In the genomic region with DNA sequence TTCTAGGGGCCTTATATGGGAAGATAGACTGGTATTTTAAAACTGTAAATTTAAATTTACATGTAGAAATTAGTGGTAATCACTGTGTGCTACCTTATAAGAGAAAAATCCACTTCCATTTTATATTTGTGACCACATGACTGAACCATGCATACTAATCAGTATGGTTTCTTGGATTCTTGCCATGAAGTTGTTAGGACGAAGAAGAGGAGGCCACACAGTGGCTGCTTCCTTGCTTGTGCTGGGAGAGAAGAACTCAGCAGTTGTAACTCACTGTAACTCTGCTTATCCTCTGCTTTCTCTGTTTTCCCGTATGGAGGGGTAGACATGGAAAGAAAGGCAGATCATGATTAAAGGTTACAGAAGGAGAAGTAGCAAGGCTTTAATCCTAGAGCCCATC, we compare ENCODE assay signal across 15 cellular contexts. TPM values are rescaled to one million over a fixed set of nuclear protein-coding genes. Genes with fewer than 3 reads are reported as not detected.
DNase-seq lines count a peak whose midpoint lies in the region; ATAC-seq, FAIRE-seq and TF ChIP-seq lines count a peak whose summit lies in the region.
"Had no signal": no experiment of that assay in that cellular context is flagged by ENCODE, and none has a peak within 500 bp of the region (broad histone marks: within the 10 kb centered on the region; RNA-seq: fewer than 3 reads in every experiment).

No MANE protein-coding gene starts in this region.

- H3K27me3 ChIP-seq in K562 (ENCODE audit: control insufficient read depth in 2 of 2, insufficient read depth in 2 of 2, low read length in 2 of 2), result no peaks in the 10 kb centered on the region
- H3K27me3 ChIP-seq: right lobe of liver had no signal

- TF ChIP-seq CTCF in AG04449 (IDR thresholded peaks at IDR 0.05; ENCODE audit: insufficient read depth, low read length, missing control alignments), result no peak
- no peak for TF ChIP-seq CTCF in HEK293 (tag by site-specific recombination; IDR thresholded peaks at IDR 0.05)
- TF ChIP-seq CTCF in K562 (IDR thresholded peaks at IDR 0.05 in 2 of 3, conservative IDR thresholded peaks at IDR 0.05 in 1 of 3; ENCODE audit: insufficient read depth in 2 of 3, low read depth in 1 of 3, low read length in 3 of 3), result no peak
- no peak for TF ChIP-seq CTCF in GM20000 (IDR thresholded peaks at IDR 0.05; ENCODE audit: extremely low read depth, missing control alignments)

- H3K9me3 ChIP-seq in HEK293 (ENCODE audit: control insufficient read depth, insufficient read depth, low read depth, low read length) (no peaks in the 10 kb centered on the region), K562 (replicated peaks; ENCODE audit: control insufficient read depth, insufficient read depth, low read depth, low read length) (no peaks in the 10 kb centered on the region)
- H3K9me3 ChIP-seq: right lobe of liver had no signal

- H3K27ac Mint-ChIP-seq in T-cell, result no peak overlapping the region
- H3K27ac Mint-ChIP-seq: activated T-helper 2 cell treated with anti-CD3 and anti-CD28 coated beads, Interferon-gamma antibody, Interleukin-2, Interleukin-4, amounts not matched to agents 10 μg/mL and 5 μg/mL and 100 μg/mL, durations not matched to agents 14 hours and 24 hours and 36 hours; IgD-negative memory B cell had no signal

- no TSS peak for BruUV-seq in K562 (replicated peaks; lab: Mats Ljungman, UMichigan)

- CTCF ChIA-PET in AG04449 (lab: Yijun Ruan, JAX), result interaction anchor here (1.0 to 1.3 kb wide), 3 partner anchors 9 to 962 kb away, joined by 3 to 5 read pairs (median 3); no protein-coding TSS in a partner anchor
- CTCF ChIA-PET in HEK293 (lab: Yijun Ruan, JAX), result no interaction called here
- CTCF ChIA-PET in K562 (lab: Yijun Ruan, JAX; ENCODE audit: low intra/inter-chr PET ratio), result no interaction called here
- CTCF ChIA-PET in T-cell (lab: Charles Lee), result no interaction called here

- in situ Hi-C loops in K562 (cut with MboI), result no loop called here

- no peaks in the 10 kb centered on the region for H3K4me1 Mint-ChIP-seq in T-cell
- H3K4me1 Mint-ChIP-seq: IgD-negative memory B cell had no signal

- no peak overlapping the region for H3K4me3 Mint-ChIP-seq in T-cell
- H3K4me3 Mint-ChIP-seq: IgD-negative memory B cell had no signal

- H3K4me2 ChIP-seq in K562 (ENCODE audit: insufficient read depth, low read length), result no peak overlapping the region

- H3K36me3 ChIP-seq in HEK293 (ENCODE audit: control insufficient read depth in 2 of 2, insufficient read depth in 1 of 2, low read length in 2 of 2) (peaks cover 3 to 16% of the 10 kb centered on the region in 2 experiments; a peak in 2 of 3 replicates), K562 (ENCODE audit: control insufficient read depth, insufficient read depth, low read length) (peaks cover 80% of the 10 kb centered on the region)

- H3K27ac ChIP-seq in HEK293 (ENCODE audit: extremely low read depth, low read depth, low read length) (peak overlapping the region; percentile 14; the same call in 1 of the 2 replicates), K562 (ENCODE audit: extremely low read depth, low read depth, low read length) (no peak overlapping the region)
- H3K27ac ChIP-seq: right lobe of liver had no signal

- WGBS in K562 (ENCODE audit: insufficient coverage, low coverage, missing lambda C conversion rate), result 44% methylated on average over 2 of the region's 2 CpGs

- POLR2A ChIA-PET in AG04449 (lab: Yijun Ruan, JAX) (no interaction called here), HEK293 (lab: Yijun Ruan, JAX) (no interaction called here), K562 (lab: Yijun Ruan, JAX) (no interaction called here), T-cell (lab: Charles Lee) (no interaction called here)

- H3K4me1 ChIP-seq in HEK293 (ENCODE audit: control insufficient read depth, insufficient read depth, low read length) (peaks cover 19% of the 10 kb centered on the region), K562 (replicated peaks in 1 of 2; ENCODE audit: control insufficient read depth in 2 of 2, insufficient read depth in 2 of 2, low read length in 2 of 2) (no peaks in the 10 kb centered on the region; a peak in 1 of 5 replicates)

- peak; percentile 86 for ATAC-seq in K562
- ATAC-seq in T-cell (replicated peaks in 1 of 4), result no peak
- no peak for ATAC-seq in HG03095 (IDR thresholded peaks at IDR 0.05; ENCODE audit: unreplicated experiment)
- ATAC-seq in GM19324 (IDR thresholded peaks at IDR 0.05; ENCODE audit: low FRiP score, unreplicated experiment), result no peak
- ATAC-seq: right lobe of liver had no signal

- H3K36me3 Mint-ChIP-seq in T-cell, result peaks cover 14% of the 10 kb centered on the region

- intact Hi-C loops in K562 (cut with micrococcal nuclease), result no loop called here

- no peak for TF ChIP-seq RAD21 in K562 (CRISPR knock-in tag; conservative IDR thresholded peaks at IDR 0.05 in 1 of 2, IDR thresholded peaks at IDR 0.05 in 1 of 2)

- peak; percentile 15 for FAIRE-seq in K562 (lab: Jason Lieb, UNC)

- no peaks in the 10 kb centered on the region for H4K20me1 ChIP-seq in K562 (replicated peaks; ENCODE audit: control insufficient read depth, insufficient read depth, low read length)

- H3K4me3 ChIP-seq in AG04449 (ENCODE audit: low read depth, low read length), result no peak overlapping the region
- no peak overlapping the region for H3K4me3 ChIP-seq in HEK293 (ENCODE audit: low read depth, low read length)
- no peak overlapping the region for H3K4me3 ChIP-seq in K562
- H3K4me3 ChIP-seq: right lobe of liver had no signal

- no peaks in the 10 kb centered on the region for H3K9me3 Mint-ChIP-seq in T-cell
- H3K9me3 Mint-ChIP-seq: activated T-helper 2 cell treated with anti-CD3 and anti-CD28 coated beads, Interferon-gamma antibody, Interleukin-2, Interleukin-4, amounts not matched to agents 10 μg/mL and 5 μg/mL and 100 μg/mL, durations not matched to agents 14 hours and 24 hours and 36 hours; IgD-negative memory B cell had no signal

- TF ChIP-seq EP300 in K562 (IDR thresholded peaks at IDR 0.05; ENCODE audit: low read length), result no peak

- no peak overlapping the region for H3K9ac ChIP-seq in K562 (ENCODE audit: insufficient read depth in 1 of 2, low read depth in 2 of 2, low read length in 2 of 2)

- DNase-seq in AG04449 (ENCODE audit: low read depth, low spot score) (peak; percentile 21), K562 (ENCODE audit: extremely low read depth in 1 of 4, low spot score in 3 of 4) (peak in 3 of 4 experiments; percentile 12 to 53 (median 23)), iris pigment epithelial cell (ENCODE audit: low read depth) (peak; percentile 81), T-cell (no peak), GM20000 (ENCODE audit: low spot score) (no peak)
- DNase-seq: activated CD4-positive, CD25-positive, alpha-beta regulatory T cell treated with anti-CD3 and anti-CD28 coated beads, Interleukin-2, amount 50 U/mL, for 72 hours; head of caudate nucleus; NCI-H510A; right lobe of liver; SIG-M5 had no signal

- TF ChIP-seq POLR2A in K562 (conservative IDR thresholded peaks at IDR 0.05), result no peak

- H3K79me2 ChIP-seq in K562 (ENCODE audit: control insufficient read depth, insufficient read depth, low read length), result 0 out of 3 replicates have a peak, but pooled peaks cover 3% of the 10 kb centered on the region

- H2AFZ ChIP-seq in K562 (ENCODE audit: low read depth, low read length), result no peak overlapping the region

- no peaks in the 10 kb centered on the region for H3K9me1 ChIP-seq in K562 (ENCODE audit: control insufficient read depth, insufficient read depth, low read length)

- H3K27me3 Mint-ChIP-seq in T-cell, result no peaks in the 10 kb centered on the region
- H3K27me3 Mint-ChIP-seq: IgD-negative memory B cell had no signal

TF ChIP-seq in HEK293, 187 proteins besides CTCF, POLR2A, EP300 and RAD21 (continues in another document):
- TF ChIP-seq ZNF776 (tag by site-specific recombination; IDR thresholded peaks at IDR 0.05; ENCODE audit: borderline replicate concordance), result no peak
- TF ChIP-seq OSR2 (tag by site-specific recombination; IDR thresholded peaks at IDR 0.05), result 0 out of 2 replicates have a peak, but pooled peaks have one; percentile 15
- no peak for TF ChIP-seq ZNF175 (tag by site-specific recombination; IDR thresholded peaks at IDR 0.05)

TF ChIP-seq in K562, 482 proteins besides CTCF, POLR2A, EP300 and RAD21 (continues in another document):
- TF ChIP-seq CAMTA2 (CRISPR knock-in tag; conservative IDR thresholded peaks at IDR 0.05) (no peak), VEZF1 (CRISPR knock-in tag; IDR thresholded peaks at IDR 0.05) (no peak), PRPF4 (IDR thresholded peaks at IDR 0.05; ENCODE audit: insufficient read depth, low read depth, low read length, poor library complexity, severe bottlenecking) (no peak)

RNA-seq across cellular contexts. Expression of gene KCTD3, which starts 32.3 kb away (rescaled TPM):
- total RNA-seq in K562 (2011; cell fraction: chromatin; rRNA removed; ENCODE audit: low replicate concordance), result 38.4 and 84.2 TPM in 2 replicates
- 15.7 and 21.7 TPM in 2 replicates for total RNA-seq in K562 (2011; cell fraction: nucleolus; rRNA removed)
- 36.2 and 40.0 TPM in 2 replicates for total RNA-seq in K562 (2011; cell fraction: nucleoplasm; rRNA removed)
- total RNA-seq in K562 (2014; rRNA removed), result 29.7 and 33.5 TPM in 2 replicates
- total RNA-seq in K562 (2014; rRNA removed; fragmentation: Illumina TruSeq; extraction: Trizol), result 53.1 and 59.2 TPM in 2 replicates
- total RNA-seq in K562 (2015; rRNA removed; fragmentation: Illumina TruSeq; extraction: Trizol), result 44.2 and 44.3 TPM in 2 replicates
- total RNA-seq in K562 (2021), result 43.3 and 48.3 TPM in 2 replicates
- 67.6 and 77.1 TPM in 2 replicates for polyA plus RNA-seq in K562 (2011; rRNA removed)
- 31.7 and 37.5 TPM in 2 replicates for polyA plus RNA-seq in K562 (2011; cell fraction: cytosol; rRNA removed)
- 60.9 and 85.8 TPM in 2 replicates for polyA plus RNA-seq in K562 (2011; cell fraction: nucleus; rRNA removed)
- polyA plus RNA-seq in K562 (2012), result 19.2 and 28.5 TPM in 2 replicates
- 45.7 and 49.4 TPM in 2 replicates for polyA plus RNA-seq in K562 (2014; fragmentation: Illumina TruSeq; extraction: Trizol)
- polyA plus RNA-seq in K562 (2014; fragmentation: Nextera tagmentation; extraction: Ambion mirVana), result 10 to 100 TPM; 12.8 to 18.2 TPM
- polyA plus RNA-seq in K562 (2014; rRNA removed), result 34.1 and 35.3 TPM in 2 replicates
- polyA minus RNA-seq in K562 (2011; rRNA and poly(A)+ RNA removed), result 147 and 156 TPM in 2 replicates
- 42.2 and 49.9 TPM in 2 replicates for polyA minus RNA-seq in K562 (2011; cell fraction: cytosol; rRNA and poly(A)+ RNA removed)
- 33.0 and 65.3 TPM in 2 replicates for polyA minus RNA-seq in K562 (2011; cell fraction: nucleus; rRNA and poly(A)+ RNA removed)
- total RNA-seq in T-cell, result 1 to 10 TPM; 1.9 to 4.2 (median 3.6) TPM

Comparison
In these comparisons a context has a peak if more than half of its experiments do, and no peak if none do; other contexts are left out.
1. DNase-seq: peak in AG04449 (single experiment), K562 (3 of 4) and iris pigment epithelial cell (single experiment); none in T-cell (0 of 34) and GM20000 (single experiment).